Comparison of ENCODE assay signal across 10 cellular contexts in genomic region chr12:49282740-49283371, GRCh38. TPM values are rescaled to one million over a fixed set of nuclear protein-coding genes. Genes with fewer than 3 reads are reported as not detected.
"Had no signal": no experiment of that assay in that cellular context is flagged by ENCODE, and none has a peak within 500 bp of the region (broad histone marks: within the 10 kb centered on the region; RNA-seq: fewer than 3 reads in every experiment).

No MANE protein-coding gene starts in this region.

RNA-seq across cellular contexts. Expression of gene PRPH, which starts 12.1 kb away (rescaled TPM):
- total RNA-seq: activated CD8-positive, alpha-beta memory T cell treated with anti-CD3 and anti-CD28 coated beads for 36 hours; activated CD8-positive, alpha-beta T cell treated with anti-CD3 and anti-CD28 coated beads for 36 hours; activated naive CD8-positive, alpha-beta T cell treated with anti-CD3 and anti-CD28 coated beads for 36 hours; SK-MEL-5 had no signal

RNA-seq across cellular contexts. Expression of gene C1QL4, which starts 54.1 kb away (rescaled TPM):
- total RNA-seq: activated CD4-positive, alpha-beta T cell treated with anti-CD3 and anti-CD28 coated beads, Interleukin-2, amount 10 ng/mL, durations not matched to agents 24 days and 14 days; activated CD8-positive, alpha-beta memory T cell treated with anti-CD3 and anti-CD28 coated beads for 36 hours; activated CD8-positive, alpha-beta T cell treated with anti-CD3 and anti-CD28 coated beads for 36 hours; activated naive CD8-positive, alpha-beta T cell treated with anti-CD3 and anti-CD28 coated beads for 36 hours; activated T-helper 17 cell treated with anti-CD3 and anti-CD28 coated beads, Interleukin-2, amount 50 U/mL, for 72 hours; aorta; cardiac muscle cell; MCF 10A; Right ventricle myocardium inferior had no signal
- polyA plus RNA-seq: aorta, cardiac muscle cell had no signal
